15 cellular contexts compared by ENCODE assay signal in genomic region chr7:102117743-102118142, GRCh38.
A peak's percentile ranks its signal among the peaks of the same experiment; 100 is the strongest.
DNase-seq lines count a peak whose midpoint lies in the region; ATAC-seq and TF ChIP-seq lines count a peak whose summit lies in the region.
"Had no signal": no experiment of that assay in that cellular context is flagged by ENCODE, and none has a peak within 500 bp of the region (broad histone marks: within the 10 kb centered on the region; RNA-seq: fewer than 3 reads in every experiment).

No MANE protein-coding gene starts in this region.

- no peak overlapping the region for H2BK5ac ChIP-seq in mesenchymal stem cell (ENCODE audit: low read depth, low read length, poor library complexity, severe bottlenecking)

- H3K36me3 ChIP-seq in ACC112 (ENCODE audit: insufficient read depth, low read length) = 0 out of 2 replicates have a peak, but pooled peaks cover 3% of the 10 kb centered on the region
- H3K36me3 ChIP-seq in mesenchymal stem cell (ENCODE audit: control insufficient read depth in 1 of 2, insufficient read depth in 2 of 2, low read depth in 1 of 2, low read length in 2 of 2) = peaks cover 36% of the 10 kb centered on the region in 2 experiments
- H3K36me3 ChIP-seq: ovary had no signal

- TF ChIP-seq CTCF in HFFc6 (IDR thresholded peaks at IDR 0.05) (no peak), astrocyte of the spinal cord (IDR thresholded peaks at IDR 0.05; ENCODE audit: low read depth, low read length) (no peak)

- peaks cover 23% of the 10 kb centered on the region for H3K4me1 ChIP-seq in ACC112 (ENCODE audit: control insufficient read depth, insufficient read depth, low read length, unreplicated experiment)
- H3K4me1 ChIP-seq in mesenchymal stem cell (ENCODE audit: control insufficient read depth, insufficient read depth, low read depth, low read length) = peaks cover 15% of the 10 kb centered on the region

- peak overlapping the region; percentile 92 for H3K27ac Mint-ChIP-seq in HFFc6
- H3K27ac Mint-ChIP-seq: activated naive CD8-positive, alpha-beta T cell treated with anti-CD3 and anti-CD28 coated beads, Interleukin-2, amount 50 U/mL, for 24 hours had no signal

- H3K4me3 ChIP-seq in ACC112 (ENCODE audit: low read depth, low read length) (no peak overlapping the region), astrocyte of the spinal cord (ENCODE audit: low read depth, low read length) (no peak overlapping the region), mesenchymal stem cell (ENCODE audit: insufficient read depth in 1 of 2, low read depth in 1 of 2, low read length in 2 of 2) (no peak overlapping the region)
- H3K4me3 ChIP-seq: ovary, SK-N-MC, transverse colon had no signal

- H2BK15ac ChIP-seq in mesenchymal stem cell (ENCODE audit: low read depth, poor library complexity, severe bottlenecking) = no peak overlapping the region

- H3K36me3 Mint-ChIP-seq in HFFc6 (ENCODE audit: low read depth) = peaks cover 19% of the 10 kb centered on the region

- H4K8ac ChIP-seq in mesenchymal stem cell (ENCODE audit: low read length) = no peak overlapping the region

- H3K14ac ChIP-seq in mesenchymal stem cell (ENCODE audit: low read length in 2 of 2) = no peak overlapping the region

- H3K27ac ChIP-seq in ACC112 (ENCODE audit: low read depth, low read length) (peak overlapping the region; percentile 46), mesenchymal stem cell (ENCODE audit: low read length, poor library complexity, severe bottlenecking) (peak overlapping the region; percentile 4)
- H3K27ac ChIP-seq: ovary, SK-N-MC, transverse colon had no signal

- peaks cover 28% of the 10 kb centered on the region for H3K4me1 Mint-ChIP-seq in HFFc6 (ENCODE audit: low read depth)

- H3K23ac ChIP-seq in mesenchymal stem cell (ENCODE audit: low read length in 2 of 2) = no peak overlapping the region

- no peaks in the 10 kb centered on the region for H3K9me3 ChIP-seq in mesenchymal stem cell (ENCODE audit: control insufficient read depth, low read length)
- H3K9me3 ChIP-seq: ovary, transverse colon had no signal

- H3K27me3 ChIP-seq in ACC112 (ENCODE audit: insufficient read depth, low read length) (no peaks in the 10 kb centered on the region), mesenchymal stem cell (ENCODE audit: control insufficient read depth in 1 of 2, insufficient read depth in 1 of 2, low read length in 2 of 2) (no peaks in the 10 kb centered on the region)
- H3K27me3 ChIP-seq: ovary, transverse colon had no signal

- no peaks in the 10 kb centered on the region; the same call in 1 of the 2 replicates for H3K27me3 Mint-ChIP-seq in HFFc6 (ENCODE audit: insufficient read depth)
- H3K27me3 Mint-ChIP-seq: activated naive CD8-positive, alpha-beta T cell treated with anti-CD3 and anti-CD28 coated beads, Interleukin-2, amount 50 U/mL, for 24 hours had no signal

- H2AFZ ChIP-seq in ACC112 (ENCODE audit: low read length, unreplicated experiment) = no peak overlapping the region
- H2AFZ ChIP-seq in mesenchymal stem cell (ENCODE audit: low read depth, low read length) = no peak overlapping the region

- peak overlapping the region; percentile 52 for H3K4me3 Mint-ChIP-seq in HFFc6
- H3K4me3 Mint-ChIP-seq: activated naive CD8-positive, alpha-beta T cell treated with anti-CD3 and anti-CD28 coated beads, Interleukin-2, amount 50 U/mL, for 24 hours had no signal

- no peak overlapping the region for H2AK5ac ChIP-seq in mesenchymal stem cell (ENCODE audit: low read length, severe bottlenecking)

- DNase-seq in HFFc6 = peak; percentile 67
- peak; percentile 87 for DNase-seq in astrocyte of the spinal cord (ENCODE audit: low read depth, low spot score)
- peak; percentile 72 for DNase-seq in mesenchymal stem cell
- no peak for DNase-seq in HUDEP-2 (lab: John Stamatoyannopoulos, UW; ENCODE audit: unreplicated experiment in 76 of 76)
- no peak for DNase-seq in SHP77 treated with DMSO at 0.1 percent for 48 hours (lab: John Stamatoyannopoulos, UW)
- no peak for DNase-seq in amygdala (lab: John Stamatoyannopoulos, UW)
- DNase-seq: activated naive CD8-positive, alpha-beta T cell treated with anti-CD3 and anti-CD28 coated beads, Interleukin-2, amount 50 U/mL, for 24 hours; head of caudate nucleus; NCI-H146; NCI-H526 treated with DMSO at 0.1 percent for 48 hours; transverse colon had no signal

- no peak overlapping the region for H2BK12ac ChIP-seq in mesenchymal stem cell (ENCODE audit: low read length in 2 of 2)

- WGBS in mesenchymal stem cell = 66% methylated on average over 6 of the region's 6 CpGs

- H3K18ac ChIP-seq in mesenchymal stem cell (ENCODE audit: low read depth in 1 of 2, low read length in 2 of 2) = no peak overlapping the region

- H3K4ac ChIP-seq in mesenchymal stem cell (ENCODE audit: low read depth in 1 of 2, low read length in 2 of 2) = no peak overlapping the region

- no peak overlapping the region for H3K4me2 ChIP-seq in mesenchymal stem cell (ENCODE audit: low read length, poor library complexity, severe bottlenecking)

- no peak overlapping the region for H4K91ac ChIP-seq in mesenchymal stem cell (ENCODE audit: low read length)

- no peaks in the 10 kb centered on the region for H3K9me3 Mint-ChIP-seq in HFFc6
- H3K9me3 Mint-ChIP-seq: activated naive CD8-positive, alpha-beta T cell treated with anti-CD3 and anti-CD28 coated beads, Interleukin-2, amount 50 U/mL, for 24 hours had no signal

- H3K9ac ChIP-seq in mesenchymal stem cell (ENCODE audit: low read length) = no peak overlapping the region

- H3K79me2 ChIP-seq in ACC112 (ENCODE audit: control insufficient read depth, insufficient read depth, low read length, unreplicated experiment) = no peaks in the 10 kb centered on the region

- no peak for ATAC-seq in GM18511 (IDR thresholded peaks at IDR 0.05; ENCODE audit: unreplicated experiment)
- ATAC-seq: activated naive CD8-positive, alpha-beta T cell treated with anti-CD3 and anti-CD28 coated beads, Interleukin-2, amount 50 U/mL, for 24 hours had no signal

- H3K79me1 ChIP-seq in mesenchymal stem cell (replicated peaks; ENCODE audit: low read length, poor library complexity, severe bottlenecking) = peaks cover 12% of the 10 kb centered on the region

- no peak overlapping the region for H2BK120ac ChIP-seq in mesenchymal stem cell (ENCODE audit: low read depth, low read length)

- in situ Hi-C loops in astrocyte of the spinal cord (cut with HindIII; ENCODE audit: low sequenced_read_pairs) = no loop called here

Comparison
In these comparisons a context has a peak if more than half of its experiments do, and no peak if none do; other contexts are left out.
1. DNase-seq: peak in HFFc6 (single experiment), astrocyte of the spinal cord (single experiment) and mesenchymal stem cell (single experiment); none in HUDEP-2 (0 of 76), SHP77 treated with DMSO at 0.1 percent for 48 hours (single experiment) and amygdala (0 of 56).